15 cellular contexts compared by ENCODE assay signal in genomic region chr1:85319488-85319887, GRCh38.
"Had no signal": no experiment of that assay in that cellular context is flagged by ENCODE, and none has a peak within 500 bp of the region (broad histone marks: within the 10 kb centered on the region; RNA-seq: fewer than 3 reads in every experiment).

No MANE protein-coding gene starts in this region.

- H3K36me3 ChIP-seq: esophagus muscularis mucosa, gastrocnemius medialis, left lung, suprapubic skin, upper lobe of left lung had no signal

- DNase-seq: activated CD4-positive, CD25-positive, alpha-beta regulatory T cell; activated naive CD4-positive, alpha-beta T cell treated with anti-CD3 and anti-CD28 coated beads, Interleukin-2, amount 50 U/mL, for 16 hours; activated T-cell treated with anti-CD3 and anti-CD28 coated beads, Interleukin-2, amount 50 U/mL, for 1 hour; cerebellar nuclear complex; endodermal cell; gastrocnemius medialis; islet precursor cell; left lung; sigmoid colon; stimulated activated CD4-positive, alpha-beta T cell treated with anti-CD3 and anti-CD28 coated beads, Interleukin-2, amount 100 ng/mL, for 48 hours; stimulated activated naive CD4-positive, alpha-beta T cell treated with Interleukin-2 at 50 U/mL for 16 hours; T-helper 2 cell; upper lobe of left lung had no signal

- H3K9me3 ChIP-seq: esophagus muscularis mucosa, gastrocnemius medialis, left lung, sigmoid colon, suprapubic skin, upper lobe of left lung had no signal

- H3K27ac ChIP-seq: sigmoid colon had no signal

- H3K27me3 ChIP-seq: esophagus muscularis mucosa, gastrocnemius medialis, left lung, sigmoid colon, suprapubic skin, upper lobe of left lung had no signal

- H3K4me3 ChIP-seq: esophagus muscularis mucosa, gastrocnemius medialis, left lung, sigmoid colon, suprapubic skin, upper lobe of left lung had no signal

- ATAC-seq: gastrocnemius medialis, left lung had no signal
